ENCODE assay signal across 19 cellular contexts in the genomic region with DNA sequence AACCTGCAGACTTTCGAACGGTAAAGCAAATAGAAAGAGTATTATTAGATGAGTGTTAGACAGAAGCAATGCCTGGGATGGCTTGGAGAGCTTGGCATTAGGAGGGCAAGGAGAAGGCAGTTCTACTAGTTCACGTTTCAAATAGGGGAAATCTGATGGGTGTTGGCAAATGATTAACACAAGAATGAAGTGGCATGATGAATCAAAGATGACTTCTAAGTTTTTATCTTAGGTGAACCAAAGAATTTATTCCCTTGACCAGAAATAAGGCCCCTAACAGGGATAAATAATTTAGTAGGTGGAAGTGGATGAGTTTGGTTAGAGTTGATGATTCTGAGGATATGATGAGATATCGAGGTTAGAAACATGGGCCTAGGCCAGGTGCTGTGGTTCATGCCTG. TPM values are rescaled to one million over a fixed set of nuclear protein-coding genes. Genes with fewer than 3 reads are reported as not detected.
DNase-seq lines count a peak whose midpoint lies in the region; ATAC-seq and TF ChIP-seq lines count a peak whose summit lies in the region.
"Had no signal": no experiment of that assay in that cellular context is flagged by ENCODE, and none has a peak within 500 bp of the region (broad histone marks: within the 10 kb centered on the region; RNA-seq: fewer than 3 reads in every experiment).

No MANE protein-coding gene starts in this region.

- peak overlapping the region; percentile 54 for H3K27ac Mint-ChIP-seq in T-helper 17 cell
- peak overlapping the region in 1 of 7 donors; percentile 54 for H3K27ac Mint-ChIP-seq in CD14-positive monocyte

- no peak overlapping the region for H3K4me3 Mint-ChIP-seq in T-helper 17 cell
- no peak overlapping the region for H3K4me3 Mint-ChIP-seq in CD14-positive monocyte
- H3K4me3 Mint-ChIP-seq: CD4-positive, alpha-beta memory T cell had no signal

- H3K4me1 Mint-ChIP-seq in T-helper 17 cell (peaks cover 12% of the 10 kb centered on the region), CD14-positive monocyte (peaks cover 20% of the 10 kb centered on the region)

- DNase-seq in ACHN (peak; percentile 34), T-helper 17 cell (no peak), kidney glomerular epithelial cell (lab: John Stamatoyannopoulos, UW) (peak; percentile 25), renal cortical epithelial cell (ENCODE audit: low read depth) (peak; percentile 42), ureter (ENCODE audit: low spot score) (no peak), CD14-positive monocyte (ENCODE audit: low spot score) (no peak)
- DNase-seq in stimulated activated CD8-positive, alpha-beta memory T cell treated with anti-CD3 and anti-CD28 coated beads, Interleukin-4, amount 100 ng/mL, for 48 hours: no peak
- DNase-seq: AML-193; BE2C; Calu3; CD4-positive, alpha-beta memory T cell; COR-L47; DMS153; DND-41; GM23248; H7; HCEC 1CT had no signal

- no peak for TF ChIP-seq CTCF in CD14-positive monocyte (IDR thresholded peaks at IDR 0.05)

- ATAC-seq in T-helper 17 cell: no peak
- no peak for ATAC-seq in GM18868 (IDR thresholded peaks at IDR 0.05; ENCODE audit: unreplicated experiment)

- H3K9me3 ChIP-seq in T-helper 17 cell (ENCODE audit: control insufficient read depth, low read length, poor library complexity, severe bottlenecking): no peaks in the 10 kb centered on the region
- H3K9me3 ChIP-seq: BE2C; BLaER1 treated with 17β-estradiol and CSF1 and Interleukin-3, amounts not matched to agents 10 nM and 100 nM had no signal

- intact Hi-C loops in CD14-positive monocyte (cut with micrococcal nuclease): loop anchor here in 1 of 2 donors (10.0 kb wide), 1 partner anchor 141 kb away; no protein-coding TSS in a partner anchor

- H3K36me3 Mint-ChIP-seq in T-helper 17 cell (ENCODE audit: low read depth) (no peaks in the 10 kb centered on the region), CD14-positive monocyte (peaks cover 36 to 44% of the 10 kb centered on the region in 2 donors)

- in situ Hi-C loops in ACHN (cut with HindIII; ENCODE audit: low pct_ligation_motif_present, low pct_unique_long_range_greater_than_20kb, low sequenced_read_pairs): no loop called here

- no peaks in the 10 kb centered on the region for H3K9me3 Mint-ChIP-seq in CD14-positive monocyte
- H3K9me3 Mint-ChIP-seq: CD4-positive, alpha-beta memory T cell had no signal

- H3K27me3 Mint-ChIP-seq in T-helper 17 cell: peaks cover 8% of the 10 kb centered on the region
- H3K27me3 Mint-ChIP-seq in CD14-positive monocyte (ENCODE audit: low read depth in 3 of 3): no peaks in the 10 kb centered on the region
- H3K27me3 Mint-ChIP-seq: CD4-positive, alpha-beta memory T cell had no signal

RNA-seq across cellular contexts. Expression of a gene that starts 38.5 kb away (rescaled TPM):
- total RNA-seq in T-helper 17 cell (1 to 10 TPM; 1.8 to 3.1 TPM), renal cortical epithelial cell (95.3 and 131 TPM in 2 replicates), ureter (16.4 TPM)
- polyA plus RNA-seq in CD14-positive monocyte: 10 to 100 TPM; 43.0 to 49.7 TPM

Comparison
In these comparisons a context has a peak if more than half of its experiments do, and no peak if none do; other contexts are left out.
1. DNase-seq: peak in ACHN (single experiment), kidney glomerular epithelial cell (single experiment) and renal cortical epithelial cell (single experiment); none in T-helper 17 cell (0 of 3), ureter (single experiment), stimulated activated CD8-positive, alpha-beta memory T cell treated with anti-CD3 and anti-CD28 coated beads, Interleukin-4, amount 100 ng/mL, for 48 hours (single experiment) and CD14-positive monocyte (single experiment).